9 cellular contexts compared by ENCODE assay signal in genomic region chr5:10140195-10140973, GRCh38.
A peak's percentile ranks its signal among the peaks of the same experiment; 100 is the strongest.
DNase-seq lines count a peak whose midpoint lies in the region; ATAC-seq and TF ChIP-seq lines count a peak whose summit lies in the region.
"Had no signal": no experiment of that assay in that cellular context is flagged by ENCODE, and none has a peak within 500 bp of the region (broad histone marks: within the 10 kb centered on the region; RNA-seq: fewer than 3 reads in every experiment).

No MANE protein-coding gene starts in this region.

- no peaks in the 10 kb centered on the region for H3K27me3 Mint-ChIP-seq in GM23338 (ENCODE audit: insufficient read depth, low read depth, poor library complexity)
- H3K27me3 Mint-ChIP-seq in activated CD4-positive, alpha-beta T cell treated with anti-CD3 and anti-CD28 coated beads, Interleukin-2, amount 10 ng/mL, durations not matched to agents 7 days and 5 days: no peaks in the 10 kb centered on the region

- H3K4me3 Mint-ChIP-seq in GM23338: no peak overlapping the region
- H3K4me3 Mint-ChIP-seq in activated CD4-positive, alpha-beta T cell treated with anti-CD3 and anti-CD28 coated beads, Interleukin-2, amount 10 ng/mL, durations not matched to agents 7 days and 5 days: no peak overlapping the region

- H3K27ac ChIP-seq in GM23338 (ENCODE audit: low read depth): no peak overlapping the region
- H3K27ac ChIP-seq: esophagus muscularis mucosa had no signal

- no peaks in the 10 kb centered on the region for H3K4me1 Mint-ChIP-seq in GM23338
- H3K4me1 Mint-ChIP-seq in activated CD4-positive, alpha-beta T cell treated with anti-CD3 and anti-CD28 coated beads, Interleukin-2, amount 10 ng/mL, durations not matched to agents 7 days and 5 days: no peaks in the 10 kb centered on the region

- no peaks in the 10 kb centered on the region for H3K79me2 ChIP-seq in GM23338 (replicated peaks; ENCODE audit: insufficient read depth)

- no peaks in the 10 kb centered on the region for H3K27me3 ChIP-seq in GM23338 (ENCODE audit: insufficient read depth)
- H3K27me3 ChIP-seq: esophagus muscularis mucosa had no signal

- no peak overlapping the region for H3K4me2 ChIP-seq in GM23338

- H3K9me2 ChIP-seq in GM23338 (ENCODE audit: insufficient read depth): no peaks in the 10 kb centered on the region

- no peak overlapping the region for H3K27ac Mint-ChIP-seq in GM23338
- H3K27ac Mint-ChIP-seq in activated CD4-positive, alpha-beta T cell treated with anti-CD3 and anti-CD28 coated beads, Interleukin-2, amount 10 ng/mL, durations not matched to agents 7 days and 5 days: no peak overlapping the region

- CTCF ChIA-PET in activated CD4-positive, alpha-beta T cell treated with anti-CD3 and anti-CD28 coated beads, Interleukin-2, amount 10 ng/mL, durations not matched to agents 7 days and 5 days (lab: Charles Lee): no interaction called here

- H3F3A ChIP-seq in GM23338 (replicated peaks; ENCODE audit: low read depth): no peaks in the 10 kb centered on the region

- no peaks in the 10 kb centered on the region for H4K20me1 ChIP-seq in GM23338 (replicated peaks; ENCODE audit: insufficient read depth)

- H3K4me3 ChIP-seq in GM23338: no peak overlapping the region
- H3K4me3 ChIP-seq: esophagus muscularis mucosa had no signal

- H3K36me3 ChIP-seq in GM23338 (ENCODE audit: insufficient read depth): no peaks in the 10 kb centered on the region
- H3K36me3 ChIP-seq: esophagus muscularis mucosa had no signal

- TF ChIP-seq CTCF in GM23338 (conservative IDR thresholded peaks at IDR 0.05; ENCODE audit: low read depth in 2 of 2): peak; percentile 58 to 69

- DNase-seq in AG08396 (ENCODE audit: low spot score): peak; percentile 22
- DNase-seq in GM23338 (ENCODE audit: low spot score): peak; percentile 51
- peak; percentile 8 for DNase-seq in iris pigment epithelial cell (ENCODE audit: low read depth)
- no peak for DNase-seq in activated CD4-positive, alpha-beta T cell treated with anti-CD3 and anti-CD28 coated beads, Interleukin-2, amount 10 ng/mL, durations not matched to agents 7 days and 5 days
- DNase-seq in NCI-H510A (lab: John Stamatoyannopoulos, UW): no peak
- no peak for DNase-seq in germinal center (ENCODE audit: low spot score)

- H3K36me3 Mint-ChIP-seq in GM23338 (ENCODE audit: low read depth): no peaks in the 10 kb centered on the region
- H3K36me3 Mint-ChIP-seq in activated CD4-positive, alpha-beta T cell treated with anti-CD3 and anti-CD28 coated beads, Interleukin-2, amount 10 ng/mL, durations not matched to agents 7 days and 5 days (ENCODE audit: low read depth): no peaks in the 10 kb centered on the region

- H3K4me1 ChIP-seq in GM23338 (ENCODE audit: insufficient read depth): no peaks in the 10 kb centered on the region
- H3K4me1 ChIP-seq: esophagus muscularis mucosa had no signal

- peak; percentile 94 for ATAC-seq in GM23338
- peak; percentile 79 for ATAC-seq in SK-N-SH treated with all-trans-retinoic acid at 6 μM for 48 hours
- no peak for ATAC-seq in GM19452 (IDR thresholded peaks at IDR 0.05; ENCODE audit: unreplicated experiment)

- H2AFZ ChIP-seq in GM23338: no peak overlapping the region

- POLR2A ChIA-PET in activated CD4-positive, alpha-beta T cell treated with anti-CD3 and anti-CD28 coated beads, Interleukin-2, amount 10 ng/mL, durations not matched to agents 7 days and 5 days (lab: Charles Lee): no interaction called here

- no peaks in the 10 kb centered on the region; the same call in 1 of the 3 replicates for H3K9me3 Mint-ChIP-seq in GM23338
- H3K9me3 Mint-ChIP-seq in activated CD4-positive, alpha-beta T cell treated with anti-CD3 and anti-CD28 coated beads, Interleukin-2, amount 10 ng/mL, durations not matched to agents 7 days and 5 days: no peaks in the 10 kb centered on the region

TF ChIP-seq in GM23338, 12 proteins besides CTCF, POLR2A, EP300 and RAD21:
- TF ChIP-seq CREB1 (CRISPR knock-in tag; IDR thresholded peaks at IDR 0.05; ENCODE audit: low read depth) (no peak), JUNB (IDR thresholded peaks at IDR 0.05; ENCODE audit: unreplicated experiment) (no peak), EZH2phosphoT487 (IDR thresholded peaks at IDR 0.05; ENCODE audit: unreplicated experiment) (no peak), POLR2AphosphoS5 (IDR thresholded peaks at IDR 0.05; ENCODE audit: low read depth) (no peak), ZNF331 (CRISPR knock-in tag; IDR thresholded peaks at IDR 0.05; ENCODE audit: low read depth) (no peak), EZH2 (IDR thresholded peaks at IDR 0.05; ENCODE audit: low read depth, unreplicated experiment) (no peak)

TF ChIP-seq in SK-N-SH treated with all-trans-retinoic acid at 6 μM for 48 hours, 23 proteins besides CTCF, POLR2A, EP300 and RAD21:
- TF ChIP-seq TCF4 (CRISPR knock-in tag; IDR thresholded peaks at IDR 0.05; ENCODE audit: borderline replicate concordance) (no peak), CSDC2 (CRISPR knock-in tag; IDR thresholded peaks at IDR 0.05) (no peak), ISL1 (CRISPR knock-in tag; IDR thresholded peaks at IDR 0.05) (no peak), RARB (CRISPR knock-in tag; IDR thresholded peaks at IDR 0.05) (no peak), ZNF565 (CRISPR knock-in tag; conservative IDR thresholded peaks at IDR 0.05; ENCODE audit: low read depth) (no peak), CSRNP3 (CRISPR knock-in tag; IDR thresholded peaks at IDR 0.05) (no peak), ZC3H10 (CRISPR knock-in tag; IDR thresholded peaks at IDR 0.05) (no peak), PATZ1 (CRISPR knock-in tag; IDR thresholded peaks at IDR 0.05; ENCODE audit: borderline replicate concordance) (no peak), ZFP3 (CRISPR knock-in tag; IDR thresholded peaks at IDR 0.05) (no peak), ZFP30 (CRISPR knock-in tag; IDR thresholded peaks at IDR 0.05) (no peak), ZNF70 (CRISPR knock-in tag; IDR thresholded peaks at IDR 0.05) (no peak), CREB5 (CRISPR knock-in tag; IDR thresholded peaks at IDR 0.05; ENCODE audit: low read depth) (no peak), ZNF8 (CRISPR knock-in tag; IDR thresholded peaks at IDR 0.05) (no peak), TOX (CRISPR knock-in tag; IDR thresholded peaks at IDR 0.05; ENCODE audit: borderline replicate concordance) (no peak)

Comparison
In these comparisons a context has a peak if more than half of its experiments do, and no peak if none do; other contexts are left out.
1. DNase-seq: peak in AG08396 (single experiment), GM23338 (single experiment) and iris pigment epithelial cell (single experiment); none in activated CD4-positive, alpha-beta T cell treated with anti-CD3 and anti-CD28 coated beads, Interleukin-2, amount 10 ng/mL, durations not matched to agents 7 days and 5 days (single experiment), NCI-H510A (single experiment) and germinal center (single experiment).